ENCODE assay signal across 9 cellular contexts in genomic region chr1:2298685-2299673, GRCh38.
DNase-seq lines count a peak whose midpoint lies in the region; ATAC-seq and TF ChIP-seq lines count a peak whose summit lies in the region.
"Had no signal": no experiment of that assay in that cellular context is flagged by ENCODE, and none has a peak within 500 bp of the region (broad histone marks: within the 10 kb centered on the region; RNA-seq: fewer than 3 reads in every experiment).

No MANE protein-coding gene starts in this region.

- no peak for TF ChIP-seq POLR2A in transverse colon (IDR thresholded peaks at IDR 0.05)

- H2BK120ac ChIP-seq in mesenchymal stem cell (ENCODE audit: low read depth, low read length): no peak overlapping the region

- H3K4me3 Mint-ChIP-seq in activated T-cell treated with anti-CD3 and anti-CD28 coated beads, Interleukin-2, amount 50 U/mL, for 4 hours: peak overlapping the region; percentile 38
- H3K4me3 Mint-ChIP-seq in central memory CD8-positive, alpha-beta T cell: peak overlapping the region; percentile 74

- peak overlapping the region; percentile 41 for H4K91ac ChIP-seq in mesenchymal stem cell (ENCODE audit: low read length)

- no peak overlapping the region for H2BK15ac ChIP-seq in mesenchymal stem cell (ENCODE audit: low read depth, poor library complexity, severe bottlenecking)

- no peaks in the 10 kb centered on the region for H3K9me3 Mint-ChIP-seq in activated T-cell treated with anti-CD3 and anti-CD28 coated beads, Interleukin-2, amount 50 U/mL, for 4 hours
- H3K9me3 Mint-ChIP-seq in central memory CD8-positive, alpha-beta T cell: no peaks in the 10 kb centered on the region

- H3K27me3 ChIP-seq in mesenchymal stem cell (ENCODE audit: control insufficient read depth in 1 of 2, insufficient read depth in 1 of 2, low read length in 2 of 2): no peaks in the 10 kb centered on the region
- no peaks in the 10 kb centered on the region for H3K27me3 ChIP-seq in transverse colon
- no peaks in the 10 kb centered on the region for H3K27me3 ChIP-seq in WERI-Rb-1 (ENCODE audit: insufficient read depth, low read depth, severe bottlenecking)

- TF ChIP-seq EP300 in transverse colon (IDR thresholded peaks at IDR 0.05; ENCODE audit: low read depth): no peak

- WGBS in mesenchymal stem cell: 91% methylated on average over 38 of the region's 38 CpGs
- WGBS in transverse colon (ENCODE audit: low coverage in 1 of 2), 2 donors: 78 to 80% methylated on average over 2 to 23 of the region's 38 CpGs

- H3K9ac ChIP-seq in mesenchymal stem cell (ENCODE audit: low read length): peak overlapping the region; percentile 71

- in situ Hi-C loops in transverse colon (cut with MboI; ENCODE audit: low pct_ligation_motif_present in 1 of 4, low pct_unique_long_range_greater_than_20kb in 1 of 4, low sequenced_read_pairs in 3 of 4): no loop called here

- H3K4ac ChIP-seq in mesenchymal stem cell (ENCODE audit: low read depth in 1 of 2, low read length in 2 of 2): no peak overlapping the region

- peak overlapping the region in 1 of 2 experiments; percentile 14 for H3K14ac ChIP-seq in mesenchymal stem cell (ENCODE audit: low read length in 2 of 2)

- intact Hi-C loops in transverse colon (cut with DNase I; ENCODE audit: low total_unique reads): no loop called here

- H2AK5ac ChIP-seq in mesenchymal stem cell (ENCODE audit: low read length, severe bottlenecking): no peak overlapping the region

- H3K27me3 Mint-ChIP-seq in activated T-cell treated with anti-CD3 and anti-CD28 coated beads, Interleukin-2, amount 50 U/mL, for 4 hours (ENCODE audit: low read depth): no peaks in the 10 kb centered on the region
- no peaks in the 10 kb centered on the region for H3K27me3 Mint-ChIP-seq in central memory CD8-positive, alpha-beta T cell

- H3K4me1 ChIP-seq in mesenchymal stem cell (ENCODE audit: control insufficient read depth, insufficient read depth, low read depth, low read length) (peaks cover 37% of the 10 kb centered on the region), transverse colon (peaks cover 37 to 52% (median 46%) of the 10 kb centered on the region in 4 donors)

- H2AFZ ChIP-seq in mesenchymal stem cell (ENCODE audit: low read depth, low read length): no peak overlapping the region

- H3K4me2 ChIP-seq in mesenchymal stem cell (ENCODE audit: low read length, poor library complexity, severe bottlenecking): no peak overlapping the region

- H3K27ac Mint-ChIP-seq in central memory CD8-positive, alpha-beta T cell (ENCODE audit: low read depth): peak overlapping the region; percentile 98

- no peak for DNase-seq in activated T-cell treated with anti-CD3 and anti-CD28 coated beads, Interleukin-2, amount 50 U/mL, for 4 hours
- no peak for DNase-seq in activated T-cell treated with anti-CD3 and anti-CD28 coated beads, Interleukin-2, amount 50 U/mL, for 1 hour
- no peak for DNase-seq in central memory CD8-positive, alpha-beta T cell (ENCODE audit: low spot score in 2 of 2)
- no peak for DNase-seq in mesenchymal stem cell
- no peak for DNase-seq in transverse colon
- DNase-seq in NCI-H2107 (lab: John Stamatoyannopoulos, UW): no peak
- DNase-seq in GM20000 (ENCODE audit: low spot score): no peak
- DNase-seq in WERI-Rb-1: no peak
- DNase-seq: AML-193 had no signal

- no peaks in the 10 kb centered on the region for H3K9me3 ChIP-seq in mesenchymal stem cell (ENCODE audit: control insufficient read depth, low read length)
- H3K9me3 ChIP-seq in transverse colon: no peaks in the 10 kb centered on the region
- H3K9me3 ChIP-seq in WERI-Rb-1 (ENCODE audit: severe bottlenecking): no peaks in the 10 kb centered on the region

- H3K27ac ChIP-seq in mesenchymal stem cell (ENCODE audit: low read length, poor library complexity, severe bottlenecking) (no peak overlapping the region), transverse colon (peak overlapping the region; percentile 82 to 87 (median 85)), WERI-Rb-1 (no peak overlapping the region)

- H2BK12ac ChIP-seq in mesenchymal stem cell (ENCODE audit: low read length in 2 of 2): no peak overlapping the region

- TF ChIP-seq CTCF in transverse colon (IDR thresholded peaks at IDR 0.05) (no peak), GM20000 (IDR thresholded peaks at IDR 0.05; ENCODE audit: extremely low read depth, missing control alignments) (no peak), WERI-Rb-1 (IDR thresholded peaks at IDR 0.05; ENCODE audit: low read depth, low read length) (no peak)

- peak overlapping the region; percentile 19 for H4K8ac ChIP-seq in mesenchymal stem cell (ENCODE audit: low read length)

- H3K4me1 Mint-ChIP-seq in activated T-cell treated with anti-CD3 and anti-CD28 coated beads, Interleukin-2, amount 50 U/mL, for 4 hours (ENCODE audit: low read depth): peaks cover 73% of the 10 kb centered on the region
- H3K4me1 Mint-ChIP-seq in central memory CD8-positive, alpha-beta T cell: peaks cover 34% of the 10 kb centered on the region

- peak overlapping the region in 1 of 2 experiments; percentile 14 for H3K18ac ChIP-seq in mesenchymal stem cell (ENCODE audit: low read depth in 1 of 2, low read length in 2 of 2)

- H3K4me3 ChIP-seq in mesenchymal stem cell (ENCODE audit: insufficient read depth in 1 of 2, low read depth in 1 of 2, low read length in 2 of 2) (no peak overlapping the region), transverse colon (no peak overlapping the region), WERI-Rb-1 (ENCODE audit: low read depth, low read length) (no peak overlapping the region)

- H3K36me3 Mint-ChIP-seq in activated T-cell treated with anti-CD3 and anti-CD28 coated beads, Interleukin-2, amount 50 U/mL, for 4 hours (ENCODE audit: insufficient read depth): no peaks in the 10 kb centered on the region
- H3K36me3 Mint-ChIP-seq in central memory CD8-positive, alpha-beta T cell (ENCODE audit: insufficient read depth): peaks cover 46% of the 10 kb centered on the region

- H3K23ac ChIP-seq in mesenchymal stem cell (ENCODE audit: low read length in 2 of 2): no peak overlapping the region

- H3K36me3 ChIP-seq in mesenchymal stem cell (ENCODE audit: control insufficient read depth in 1 of 2, insufficient read depth in 2 of 2, low read depth in 1 of 2, low read length in 2 of 2): peaks cover 10 to 63% of the 10 kb centered on the region in 2 experiments
- H3K36me3 ChIP-seq in transverse colon: peaks cover 0 to 3% (median 0%) of the 10 kb centered on the region in 4 donors
- no peaks in the 10 kb centered on the region; the same call in 1 of the 2 replicates for H3K36me3 ChIP-seq in WERI-Rb-1

- no peak overlapping the region for H2BK5ac ChIP-seq in mesenchymal stem cell (ENCODE audit: low read depth, low read length, poor library complexity, severe bottlenecking)

- ATAC-seq in activated T-cell treated with anti-CD3 and anti-CD28 coated beads, Interleukin-2, amount 50 U/mL, for 4 hours: no peak
- no peak for ATAC-seq in central memory CD8-positive, alpha-beta T cell (replicated peaks; ENCODE audit: extremely low read depth, poor library complexity, severe bottlenecking)

- peaks cover 4% of the 10 kb centered on the region for H3K79me1 ChIP-seq in mesenchymal stem cell (replicated peaks; ENCODE audit: low read length, poor library complexity, severe bottlenecking)

Comparison
In these comparisons a context has a peak if more than half of its experiments do, and no peak if none do; other contexts are left out.
1. H3K27ac ChIP-seq: peak in transverse colon (4 of 4); none in mesenchymal stem cell (single experiment) and WERI-Rb-1 (single experiment).